8 cellular contexts compared by ENCODE assay signal in genomic region chr3:48847586-48848423, GRCh38. TPM values are rescaled to one million over a fixed set of nuclear protein-coding genes. Genes with fewer than 3 reads are reported as not detected.
A peak's percentile ranks its signal among the peaks of the same experiment; 100 is the strongest.
DNase-seq lines count a peak whose midpoint lies in the region; ATAC-seq and TF ChIP-seq lines count a peak whose summit lies in the region.

TSS of gene PRKAR2A (minus strand) at chr3:48847874. CDS start at chr3:48847596, 278 bp downstream.

- H3K9me3 ChIP-seq in body of pancreas: no peaks in the 10 kb centered on the region

- WGBS in body of pancreas, 2 donors: 1 to 18% methylated on average over 4 to 72 of the region's 73 CpGs

- peaks cover 31% of the 10 kb centered on the region for H3K4me1 ChIP-seq in body of pancreas

- TF ChIP-seq CTCF in body of pancreas (IDR thresholded peaks at IDR 0.05): peak in 1 of 7 experiments; percentile 18

- peak; percentile 78 to 87 (median 80) for TF ChIP-seq POLR2A in body of pancreas (IDR thresholded peaks at IDR 0.05)

- DNase-seq in NCI-H1436 (lab: John Stamatoyannopoulos, UW) (peak; percentile 71), NCI-H1436 treated with DMSO at 0.1 percent for 48 hours (lab: John Stamatoyannopoulos, UW) (no peak), NCI-H2107 (lab: John Stamatoyannopoulos, UW) (peak; percentile 38), UCSD-AML1 (lab: John Stamatoyannopoulos, UW; ENCODE audit: unreplicated experiment) (peak; percentile 92), body of pancreas (peak; percentile 90 to 93 (median 92)), iPS DF 4.7 (ENCODE audit: extremely low read depth, low spot score) (peak; percentile 58), sciatic nerve (ENCODE audit: low spot score) (peak; percentile 93)

- H3K27me3 ChIP-seq in body of pancreas: no peaks in the 10 kb centered on the region

- no peaks in the 10 kb centered on the region for H3K36me3 ChIP-seq in body of pancreas (replicated peaks in 1 of 2; ENCODE audit: insufficient read depth in 1 of 2, low read depth in 2 of 2)

- ATAC-seq in HG02970 (IDR thresholded peaks at IDR 0.05; ENCODE audit: low FRiP score, unreplicated experiment) (peak; percentile 86), body of pancreas (peak; percentile 95), sciatic nerve (peak; percentile 98)

- peak within 1 kb of the TSS; percentile 86 to 98 (median 94) for H3K27ac ChIP-seq in body of pancreas

- intact Hi-C loops in body of pancreas (cut with DNase I): no loop called here
- intact Hi-C loops in sciatic nerve (cut with DNase I): no loop called here

- peak within 1 kb of the TSS; percentile 61 to 83 for H3K4me3 ChIP-seq in body of pancreas

RNA-seq across cellular contexts. Expression of gene PRKAR2A, which starts in this region (rescaled TPM):
- total RNA-seq in body of pancreas (10 to 100 TPM; 14.8 to 32.0 TPM), sciatic nerve (46.5 TPM)
